20 cellular contexts compared by ENCODE assay signal in the genomic region with DNA sequence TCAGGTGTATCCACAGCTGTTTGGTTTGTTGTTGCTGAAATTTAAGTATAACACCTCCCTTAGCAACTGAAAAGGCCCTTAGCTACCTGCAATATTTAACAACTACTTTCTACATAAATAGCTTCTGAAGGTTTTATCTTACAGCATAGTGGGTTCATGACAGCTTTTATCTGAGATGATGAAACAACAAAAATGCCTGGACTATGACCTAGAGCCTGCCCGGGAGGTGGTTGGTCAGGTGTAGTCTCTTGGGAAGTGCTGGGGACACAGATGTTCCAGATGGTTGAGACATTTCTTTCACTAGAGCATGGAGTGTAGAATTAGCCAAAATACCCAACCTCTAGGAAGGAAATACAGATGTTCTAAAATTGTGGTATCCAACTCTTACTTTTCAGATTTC.
DNase-seq lines count a peak whose midpoint lies in the region; ATAC-seq, FAIRE-seq and TF ChIP-seq lines count a peak whose summit lies in the region.
"Had no signal": no experiment of that assay in that cellular context is flagged by ENCODE, and none has a peak within 500 bp of the region (broad histone marks: within the 10 kb centered on the region; RNA-seq: fewer than 3 reads in every experiment).

No MANE protein-coding gene starts in this region.

- H3K18ac ChIP-seq in trophoblast cell (ENCODE audit: low read length): no peak overlapping the region

- FAIRE-seq in kidney (lab: Jason Lieb, UNC): no peak
- FAIRE-seq: G401.6, GM12892, GM19239 had no signal

- H2BK5ac ChIP-seq in trophoblast cell (ENCODE audit: low read depth, low read length, poor library complexity): no peak overlapping the region

- H3K27ac ChIP-seq in kidney (ENCODE audit: low read depth in 2 of 2, low read length in 2 of 2): no peak overlapping the region
- no peak overlapping the region for H3K27ac ChIP-seq in trophoblast cell (ENCODE audit: low read depth, low read length)
- H3K27ac ChIP-seq: 22Rv1; BLaER1 treated with 17β-estradiol and CSF1 and Interleukin-3, amounts not matched to agents 10 nM and 100 nM had no signal

- H3K9me3 ChIP-seq in kidney (ENCODE audit: control insufficient read depth in 1 of 2, low read length in 2 of 2): no peaks in the 10 kb centered on the region
- H3K9me3 ChIP-seq in trophoblast cell (ENCODE audit: insufficient read depth, low read depth, low read length): no peaks in the 10 kb centered on the region

- H3K4me2 ChIP-seq in trophoblast cell (ENCODE audit: low read length): no peak overlapping the region
- H3K4me2 ChIP-seq: BLaER1 treated with 17β-estradiol and CSF1 and Interleukin-3, amounts not matched to agents 10 nM and 100 nM had no signal

- H4K91ac ChIP-seq in trophoblast cell (ENCODE audit: low read depth, low read length): no peak overlapping the region

- no peak for TF ChIP-seq CTCF in kidney (IDR thresholded peaks at IDR 0.05; ENCODE audit: borderline replicate concordance, extremely low read depth, insufficient read depth)

- H3K4me3 ChIP-seq in kidney (ENCODE audit: low read length in 2 of 2) (no peak overlapping the region), trophoblast cell (ENCODE audit: low read depth, low read length) (no peak overlapping the region)
- H3K4me3 ChIP-seq: BLaER1 treated with 17β-estradiol and CSF1 and Interleukin-3, amounts not matched to agents 10 nM and 100 nM had no signal

- H3K79me1 ChIP-seq in trophoblast cell (ENCODE audit: low read length): peaks cover 23% of the 10 kb centered on the region

- peak overlapping the region; percentile 93 for H2BK12ac ChIP-seq in trophoblast cell (ENCODE audit: low read length)

- no peak overlapping the region for H2AFZ ChIP-seq in trophoblast cell (ENCODE audit: insufficient read depth, low read length, poor library complexity)

- no peaks in the 10 kb centered on the region for H3K36me3 ChIP-seq in kidney (ENCODE audit: control insufficient read depth in 1 of 2, insufficient read depth in 2 of 2, low read length in 2 of 2)
- H3K36me3 ChIP-seq in trophoblast cell (ENCODE audit: control insufficient read depth in 1 of 2, insufficient read depth in 2 of 2, low read length in 2 of 2): no peaks in the 10 kb centered on the region
- H3K36me3 ChIP-seq: BLaER1 treated with 17β-estradiol and CSF1 and Interleukin-3, amounts not matched to agents 10 nM and 100 nM had no signal

- H3K4me1 ChIP-seq in kidney (ENCODE audit: control insufficient read depth in 1 of 2, insufficient read depth in 1 of 2, low read depth in 1 of 2, low read length in 2 of 2) (peaks cover 4 to 14% of the 10 kb centered on the region in 2 donors), trophoblast cell (ENCODE audit: control insufficient read depth in 1 of 2, insufficient read depth in 2 of 2, low read length in 2 of 2) (peaks cover 9 to 21% of the 10 kb centered on the region in 2 experiments)

- no peak overlapping the region for H2BK120ac ChIP-seq in trophoblast cell (ENCODE audit: insufficient read depth, low read length, poor library complexity)

- H2AK5ac ChIP-seq in trophoblast cell (ENCODE audit: low read length): no peak overlapping the region

- H3K79me2 ChIP-seq in trophoblast cell (ENCODE audit: control insufficient read depth, insufficient read depth, low read length, poor library complexity): peaks cover 2% of the 10 kb centered on the region

- intact Hi-C loops in Right ventricle myocardium inferior (cut with DNase I) (loop anchor here (10.0 kb wide), 1 partner anchor 201 kb away; no protein-coding TSS in a partner anchor), cardiac septum (cut with DNase I) (no loop called here), left ventricle myocardium superior (cut with micrococcal nuclease) (no loop called here), kidney (cut with DNase I) (no loop called here)

- no peak for DNase-seq in Right ventricle myocardium inferior (ENCODE audit: missing footprints)
- no peak for DNase-seq in cardiac septum (ENCODE audit: low spot score)
- no peak for DNase-seq in left ventricle myocardium superior
- peak; percentile 25 for DNase-seq in kidney
- peak in 1 of 2 donors; percentile 21 for DNase-seq in trophoblast cell
- no peak for DNase-seq in activated naive CD4-positive, alpha-beta T cell treated with Interleukin-2 at 50 U/mL for 16 hours
- DNase-seq in GM03348 (ENCODE audit: low spot score): no peak
- DNase-seq in epidermal melanocyte (ENCODE audit: insufficient read length, low spot score): no peak
- DNase-seq: AML-193; CD4-positive, CD25-positive, alpha-beta regulatory T cell; DMS153; DMS79 treated with DMSO at 0.1 percent for 48 hours; EL; GOT3; H9 had no signal

- H3K27me3 ChIP-seq in trophoblast cell (ENCODE audit: insufficient read depth, low read length): no peaks in the 10 kb centered on the region
- H3K27me3 ChIP-seq: BLaER1 treated with 17β-estradiol and CSF1 and Interleukin-3, amounts not matched to agents 10 nM and 100 nM had no signal

- no peak overlapping the region for H3K23ac ChIP-seq in trophoblast cell (ENCODE audit: low read length)

- no peak overlapping the region for H4K8ac ChIP-seq in trophoblast cell (ENCODE audit: low read depth, low read length)

- no CpG with 5 or more reads among the region's 1 CpG for WGBS in trophoblast cell (ENCODE audit: extremely low coverage, insufficient coverage, insufficient read length)

- H3K14ac ChIP-seq in trophoblast cell (ENCODE audit: low read length): peak overlapping the region; percentile 62

- H3K4ac ChIP-seq in trophoblast cell (ENCODE audit: low read depth, low read length): no peak overlapping the region

- no peak overlapping the region for H4K12ac ChIP-seq in trophoblast cell (ENCODE audit: low read depth, low read length)

- ATAC-seq in Right ventricle myocardium inferior (peak; percentile 72), left ventricle myocardium superior (peak; percentile 65)

- H3K9ac ChIP-seq in kidney (ENCODE audit: low read length in 2 of 2) (no peak overlapping the region), trophoblast cell (ENCODE audit: low read length) (no peak overlapping the region)
- H3K9ac ChIP-seq: BLaER1 treated with 17β-estradiol and CSF1 and Interleukin-3, amounts not matched to agents 10 nM and 100 nM had no signal
